Comparison of ENCODE assay signal across 17 cellular contexts in the genomic region with DNA sequence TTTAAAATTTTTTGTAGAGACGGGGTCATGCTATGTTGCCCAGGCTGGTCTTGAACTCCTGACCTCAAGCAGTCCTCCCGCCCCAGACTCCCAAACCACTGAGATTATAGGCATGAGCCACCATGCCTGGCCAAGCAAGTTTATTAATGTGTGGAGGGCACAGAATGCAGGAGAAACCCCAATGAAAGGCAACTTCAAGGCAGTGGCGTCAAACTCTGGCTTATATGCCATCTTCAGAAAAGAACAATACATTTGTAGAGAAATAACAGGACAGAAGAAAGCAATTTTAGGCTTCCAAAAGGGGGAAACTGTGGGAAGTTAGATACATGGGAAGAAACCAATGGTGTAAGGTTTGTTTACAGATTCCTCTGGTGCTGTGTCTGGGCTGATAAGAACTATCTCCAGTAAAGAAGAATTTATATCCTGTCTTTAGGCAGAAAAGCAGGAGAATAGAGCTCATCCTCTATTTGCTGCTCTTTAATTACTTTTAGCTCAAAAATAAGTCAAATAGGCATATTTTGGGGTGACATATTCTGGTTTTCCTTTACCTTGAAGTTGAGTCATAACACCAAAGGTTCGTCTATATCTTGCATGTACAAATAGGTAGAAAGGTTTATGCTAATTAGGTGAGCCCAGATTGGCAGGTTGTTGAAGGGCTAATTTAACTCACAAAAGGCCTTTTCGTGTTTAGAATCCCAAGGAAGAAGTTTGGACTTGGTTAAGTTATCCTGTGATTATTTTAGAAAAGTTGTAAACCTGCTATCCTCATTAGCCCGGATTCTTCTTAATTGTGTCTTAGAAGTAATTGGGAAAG. TPM values are rescaled to one million over a fixed set of nuclear protein-coding genes. Genes with fewer than 3 reads are reported as not detected.
A peak's percentile ranks its signal among the peaks of the same experiment; 100 is the strongest.
DNase-seq lines count a peak whose midpoint lies in the region; ATAC-seq and TF ChIP-seq lines count a peak whose summit lies in the region.
"Had no signal": no experiment of that assay in that cellular context is flagged by ENCODE, and none has a peak within 500 bp of the region (broad histone marks: within the 10 kb centered on the region; RNA-seq: fewer than 3 reads in every experiment).

No MANE protein-coding gene starts in this region.

- H2AFZ ChIP-seq in parathyroid adenoma, result no peak overlapping the region
- H2AFZ ChIP-seq in SK-N-SH (ENCODE audit: low read depth), result no peak overlapping the region
- H2AFZ ChIP-seq: GM23248 had no signal

- H3K4me2 ChIP-seq in parathyroid adenoma (ENCODE audit: low read length) (peak overlapping the region; percentile 2), SK-N-SH (no peak overlapping the region)
- H3K4me2 ChIP-seq: BLaER1 treated with 17β-estradiol and CSF1 and Interleukin-3, amounts not matched to agents 10 nM and 100 nM had no signal

- H3K27me3 ChIP-seq in left ventricle myocardium inferior (ENCODE audit: low read depth), result no peaks in the 10 kb centered on the region
- no peaks in the 10 kb centered on the region for H3K27me3 ChIP-seq in heart right ventricle
- H3K27me3 ChIP-seq in parathyroid adenoma (ENCODE audit: control insufficient read depth, insufficient read depth, low read length), result no peaks in the 10 kb centered on the region
- H3K27me3 ChIP-seq in SK-N-SH (ENCODE audit: insufficient read depth), result no peaks in the 10 kb centered on the region
- H3K27me3 ChIP-seq: BLaER1 treated with 17β-estradiol and CSF1 and Interleukin-3, amounts not matched to agents 10 nM and 100 nM had no signal

- H3K9ac ChIP-seq in parathyroid adenoma, result no peak overlapping the region
- no peak overlapping the region for H3K9ac ChIP-seq in SK-N-SH
- H3K9ac ChIP-seq: BLaER1 treated with 17β-estradiol and CSF1 and Interleukin-3, amounts not matched to agents 10 nM and 100 nM; GM23248 had no signal

- H3K36me3 ChIP-seq in left ventricle myocardium inferior, result no peaks in the 10 kb centered on the region
- no peaks in the 10 kb centered on the region for H3K36me3 ChIP-seq in heart right ventricle
- no peaks in the 10 kb centered on the region for H3K36me3 ChIP-seq in parathyroid adenoma (ENCODE audit: control insufficient read depth, insufficient read depth, low read length)
- H3K36me3 ChIP-seq in SK-N-SH (replicated peaks in 1 of 2; ENCODE audit: control insufficient read depth in 1 of 2, insufficient read depth in 2 of 2, low read length in 1 of 2), result no peaks in the 10 kb centered on the region
- H3K36me3 ChIP-seq: BLaER1 treated with 17β-estradiol and CSF1 and Interleukin-3, amounts not matched to agents 10 nM and 100 nM had no signal

- H3K4me3 ChIP-seq in left ventricle myocardium inferior (no peak overlapping the region), heart right ventricle (no peak overlapping the region), fibroblast of villous mesenchyme (ENCODE audit: low read depth, low read length) (no peak overlapping the region), parathyroid adenoma (ENCODE audit: low read depth, low read length) (no peak overlapping the region), SK-N-SH (ENCODE audit: low read depth in 2 of 2, low read length in 1 of 2) (no peak overlapping the region)
- H3K4me3 ChIP-seq: BLaER1 treated with 17β-estradiol and CSF1 and Interleukin-3, amounts not matched to agents 10 nM and 100 nM; GM23248 had no signal

- H3K27ac ChIP-seq in left ventricle myocardium inferior (replicated peaks) (peak overlapping the region; percentile 36), heart right ventricle (peak overlapping the region in 1 of 10 donors; percentile 12), parathyroid adenoma (peak overlapping the region; percentile 11), SK-N-SH (ENCODE audit: low read depth in 2 of 2, low read length in 1 of 2) (no peak overlapping the region)
- H3K27ac ChIP-seq: BLaER1 treated with 17β-estradiol and CSF1 and Interleukin-3, amounts not matched to agents 10 nM and 100 nM; GM23248 had no signal

- no peak for TF ChIP-seq RAD21 in SK-N-SH (IDR thresholded peaks at IDR 0.05; ENCODE audit: low read length)

- intact Hi-C loops in left ventricle myocardium inferior (cut with micrococcal nuclease) (no loop called here), heart right ventricle (cut with DNase I) (no loop called here)

- H3K9me3 ChIP-seq in left ventricle myocardium inferior (replicated peaks) (no peaks in the 10 kb centered on the region), heart right ventricle (no peaks in the 10 kb centered on the region), parathyroid adenoma (ENCODE audit: control insufficient read depth, low read length) (no peaks in the 10 kb centered on the region), SK-N-SH (no peaks in the 10 kb centered on the region)

- TF ChIP-seq CTCF in left ventricle myocardium inferior (IDR thresholded peaks at IDR 0.05; ENCODE audit: borderline replicate concordance), result no peak
- TF ChIP-seq CTCF in heart right ventricle (IDR thresholded peaks at IDR 0.05), result no peak
- no peak for TF ChIP-seq CTCF in fibroblast of villous mesenchyme (IDR thresholded peaks at IDR 0.05; ENCODE audit: insufficient read depth, low read depth, low read length)
- no peak for TF ChIP-seq CTCF in parathyroid adenoma (IDR thresholded peaks at IDR 0.05)
- TF ChIP-seq CTCF in SK-N-SH (IDR thresholded peaks at IDR 0.05), result no peak

- 64 to 66% methylated on average over 6 of the region's 6 CpGs for WGBS in heart right ventricle, 2 donors
- 87% methylated on average over 6 of the region's 6 CpGs for WGBS in SK-N-SH (ENCODE audit: low lambda C conversion rate)

- no peaks in the 10 kb centered on the region for H3K9me2 ChIP-seq in SK-N-SH

- POLR2A ChIA-PET in SK-N-SH (lab: Yijun Ruan, JAX), result no interaction called here

- CTCF ChIA-PET in SK-N-SH (lab: Yijun Ruan, JAX), result interaction anchor here (0.6 to 33.3 kb wide), 7 partner anchors 9 to 92 kb away, joined by 3 to 1017 read pairs (median 3); a partner anchor contains a TSS

- H3K79me2 ChIP-seq in parathyroid adenoma (peaks cover 38% of the 10 kb centered on the region), SK-N-SH (ENCODE audit: insufficient read depth) (no peaks in the 10 kb centered on the region)

- no peaks in the 10 kb centered on the region for H3F3A ChIP-seq in SK-N-SH (replicated peaks; ENCODE audit: insufficient read depth)

- TF ChIP-seq EP300 in SK-N-SH (IDR thresholded peaks at IDR 0.05; ENCODE audit: borderline replicate concordance in 1 of 2, low read depth in 1 of 2, low read length in 1 of 2), result no peak

- H3K4me1 ChIP-seq in left ventricle myocardium inferior (peaks cover 34% of the 10 kb centered on the region), heart right ventricle (peaks cover 0 to 29% (median 8%) of the 10 kb centered on the region in 9 donors), parathyroid adenoma (peaks cover 28% of the 10 kb centered on the region), SK-N-SH (ENCODE audit: control insufficient read depth in 1 of 2, insufficient read depth in 2 of 2, low read depth in 1 of 2, low read length in 1 of 2) (peaks cover 0 to 7% of the 10 kb centered on the region in 2 experiments; a peak in 1 of 4 replicates)

- no peak for DNase-seq in left ventricle myocardium inferior
- no peak for DNase-seq in heart right ventricle
- DNase-seq in fibroblast of villous mesenchyme (ENCODE audit: low read depth), result peak; percentile 44
- no peak for DNase-seq in NCI-H1694 treated with DMSO at 0.1 percent for 48 hours (lab: John Stamatoyannopoulos, UW)
- DNase-seq in SK-N-SH, result no peak
- DNase-seq in NCI-H1417 treated with DMSO at 0.1 percent for 48 hours (lab: John Stamatoyannopoulos, UW), result no peak
- DNase-seq: ACHN; Calu3; CD4-positive, CD25-positive, alpha-beta regulatory T cell; DMS 273 treated with DMSO at 0.1 percent for 48 hours; DMS79 treated with DMSO at 0.1 percent for 48 hours; EL; GM23248; IMR-90 had no signal

- no peaks in the 10 kb centered on the region for H4K20me1 ChIP-seq in SK-N-SH (ENCODE audit: insufficient read depth)
- H4K20me1 ChIP-seq: BLaER1 treated with 17β-estradiol and CSF1 and Interleukin-3, amounts not matched to agents 10 nM and 100 nM had no signal

- ATAC-seq in heart right ventricle, result no peak
- ATAC-seq: HCT116 had no signal

TF ChIP-seq in SK-N-SH, 30 proteins besides CTCF, POLR2A, EP300 and RAD21 (continues in another document):
- no peak for TF ChIP-seq GATA2 (CRISPR knock-in tag; IDR thresholded peaks at IDR 0.05)
- TF ChIP-seq, protein P1, sequence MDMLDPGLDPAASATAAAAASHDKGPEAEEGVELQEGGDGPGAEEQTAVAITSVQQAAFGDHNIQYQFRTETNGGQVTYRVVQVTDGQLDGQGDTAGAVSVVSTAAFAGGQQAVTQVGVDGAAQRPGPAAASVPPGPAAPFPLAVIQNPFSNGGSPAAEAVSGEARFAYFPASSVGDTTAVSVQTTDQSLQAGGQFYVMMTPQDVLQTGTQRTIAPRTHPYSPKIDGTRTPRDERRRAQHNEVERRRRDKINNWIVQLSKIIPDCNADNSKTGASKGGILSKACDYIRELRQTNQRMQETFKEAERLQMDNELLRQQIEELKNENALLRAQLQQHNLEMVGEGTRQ (IDR thresholded peaks at IDR 0.05; ENCODE audit: borderline replicate concordance, low read depth, low read length), result no peak
- TF ChIP-seq SMC3 (IDR thresholded peaks at IDR 0.05; ENCODE audit: low read depth, low read length), result no peak
- TF ChIP-seq FOXM1 (IDR thresholded peaks at IDR 0.05; ENCODE audit: low read depth), result no peak
- TF ChIP-seq RXRA (IDR thresholded peaks at IDR 0.05; ENCODE audit: borderline replicate concordance, low read depth), result no peak
- TF ChIP-seq FOSL2 (IDR thresholded peaks at IDR 0.05; ENCODE audit: borderline replicate concordance, low read depth), result no peak
- TF ChIP-seq SIN3A (IDR thresholded peaks at IDR 0.05; ENCODE audit: borderline replicate concordance, low read depth, low read length), result no peak

RNA-seq across cellular contexts. Expression of a gene that starts 26.0 kb away (rescaled TPM):
- total RNA-seq in left ventricle myocardium inferior (31.4 TPM), heart right ventricle (10 to 100 TPM; 24.7 to 53.4 (median 28.0) TPM), fibroblast of villous mesenchyme (57.7 and 70.4 TPM in 2 replicates)
- polyA plus RNA-seq in heart right ventricle (10 to 100 TPM; 41.5 to 48.6 TPM), SK-N-SH (2012; rRNA removed) (69.4 and 80.2 TPM in 2 replicates)
- 25.4 and 37.4 TPM in 2 replicates for polyA plus RNA-seq in SK-N-SH (2012; cell fraction: cytosol; rRNA removed)
- polyA plus RNA-seq in SK-N-SH (2012; cell fraction: nucleus; rRNA removed), result 176 and 217 TPM in 2 replicates

RNA-seq across cellular contexts. Expression of a gene that starts 36.4 kb away (rescaled TPM):
- 57.4 TPM for total RNA-seq in left ventricle myocardium inferior
- 10 to 100 TPM; 34.9 to 62.0 (median 47.2) TPM for total RNA-seq in heart right ventricle
- 10 to 100 TPM; 23.0 to 68.8 TPM for polyA plus RNA-seq in heart right ventricle
- 3.5 TPM in 2 replicates for total RNA-seq in fibroblast of villous mesenchyme
- 20.2 and 24.4 TPM in 2 replicates for polyA plus RNA-seq in SK-N-SH (2012; rRNA removed)
- polyA plus RNA-seq in SK-N-SH (2012; cell fraction: cytosol; rRNA removed), result 15.9 and 20.5 TPM in 2 replicates
- polyA plus RNA-seq in SK-N-SH (2012; cell fraction: nucleus; rRNA removed), result 67.4 and 80.9 TPM in 2 replicates

RNA-seq across cellular contexts. Expression of a gene that starts 44.7 kb away (rescaled TPM):
- 10.0 TPM for total RNA-seq in left ventricle myocardium inferior
- 10 to 100 TPM in 6 of 10 donors, 1 to 10 TPM in 4; 7.9 to 16.8 (median 11.7) TPM for total RNA-seq in heart right ventricle
- 1 to 10 TPM; 4.2 to 6.5 TPM for polyA plus RNA-seq in heart right ventricle
- total RNA-seq in fibroblast of villous mesenchyme, result 27.7 and 35.0 TPM in 2 replicates
- polyA plus RNA-seq in SK-N-SH (2012; rRNA removed), result 45.5 and 47.8 TPM in 2 replicates
- polyA plus RNA-seq in SK-N-SH (2012; cell fraction: cytosol; rRNA removed), result 32.0 and 43.2 TPM in 2 replicates
- polyA plus RNA-seq in SK-N-SH (2012; cell fraction: nucleus; rRNA removed), result 33.7 and 37.7 TPM in 2 replicates

Comparison
In these comparisons a context has a peak if more than half of its experiments do, and no peak if none do; other contexts are left out.
1. H3K27ac ChIP-seq: peak in left ventricle myocardium inferior (single experiment) and parathyroid adenoma (single experiment); none in SK-N-SH (0 of 2).